1 cellular context compared by ENCODE assay signal in genomic region chr12:111270773-111271172, GRCh38.
TF ChIP-seq lines count a peak whose summit lies in the region.

No MANE protein-coding gene starts in this region.

TF ChIP-seq in HepG2, 621 proteins besides CTCF, POLR2A, EP300 and RAD21 (continued from another document):
- peak; percentile 43; the same call in 1 of the 2 replicates for TF ChIP-seq FOSL1 (CRISPR knock-in tag; IDR thresholded peaks at IDR 0.05; ENCODE audit: borderline replicate concordance)
- TF ChIP-seq ZNF713 (CRISPR knock-in tag; IDR thresholded peaks at IDR 0.05) = no peak
- TF ChIP-seq RFX1 (IDR thresholded peaks at IDR 0.05) = 0 out of 2 replicates have a peak, but pooled peaks have one; percentile 5
- TF ChIP-seq ZFP36 (IDR thresholded peaks at IDR 0.05; ENCODE audit: borderline replicate concordance, low read depth, low read length, partially characterized antibody) = peak; percentile 92
- TF ChIP-seq, protein P1, sequence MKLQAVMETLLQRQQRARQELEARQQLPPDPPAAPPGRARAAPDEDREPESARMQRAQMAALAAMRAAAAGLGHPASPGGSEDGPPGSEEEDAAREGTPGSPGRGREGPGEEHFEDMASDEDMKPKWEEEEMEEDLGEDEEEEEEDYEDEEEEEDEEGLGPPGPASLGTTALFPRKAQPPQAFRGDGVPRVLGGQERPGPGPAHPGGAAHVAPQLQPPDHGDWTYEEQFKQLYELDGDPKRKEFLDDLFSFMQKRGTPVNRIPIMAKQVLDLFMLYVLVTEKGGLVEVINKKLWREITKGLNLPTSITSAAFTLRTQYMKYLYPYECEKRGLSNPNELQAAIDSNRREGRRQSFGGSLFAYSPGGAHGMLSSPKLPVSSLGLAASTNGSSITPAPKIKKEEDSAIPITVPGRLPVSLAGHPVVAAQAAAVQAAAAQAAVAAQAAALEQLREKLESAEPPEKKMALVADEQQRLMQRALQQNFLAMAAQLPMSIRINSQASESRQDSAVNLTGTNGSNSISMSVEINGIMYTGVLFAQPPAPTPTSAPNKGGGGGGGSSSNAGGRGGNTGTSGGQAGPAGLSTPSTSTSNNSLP (IDR thresholded peaks at IDR 0.05; ENCODE audit: low read depth, low read length) = peak; percentile 34; the same call in 1 of the 2 replicates
- TF ChIP-seq SAP130 (CRISPR knock-in tag; IDR thresholded peaks at IDR 0.05; ENCODE audit: low read depth) = peak; percentile 44
- TF ChIP-seq ZNF354B (CRISPR knock-in tag; IDR thresholded peaks at IDR 0.05) = no peak
- peak; percentile 83 for TF ChIP-seq ZMYM3 (CRISPR knock-in tag; IDR thresholded peaks at IDR 0.05)
- TF ChIP-seq TEAD3 (CRISPR knock-in tag; optimal IDR thresholded peaks at IDR 0.05; ENCODE audit: borderline replicate concordance) = peak; percentile 88
- peak; percentile 40; the same call in 1 of the 2 replicates for TF ChIP-seq FOXA3 (CRISPR knock-in tag; IDR thresholded peaks at IDR 0.05)
- peak; percentile 51; the same call in 1 of the 2 replicates for TF ChIP-seq KDM1A (CRISPR knock-in tag; IDR thresholded peaks at IDR 0.05)
- peak; percentile 77; the same call in 1 of the 2 replicates for TF ChIP-seq JUN (CRISPR knock-in tag; IDR thresholded peaks at IDR 0.05)
- no peak for TF ChIP-seq SCMH1 (CRISPR knock-in tag; IDR thresholded peaks at IDR 0.05; ENCODE audit: borderline replicate concordance)
- TF ChIP-seq RCOR2 (CRISPR knock-in tag; IDR thresholded peaks at IDR 0.05) = peak; percentile 68
- peak; percentile 90 for TF ChIP-seq FOSL2 (CRISPR knock-in tag; IDR thresholded peaks at IDR 0.05)
